In genomic region chr11:67396258-67396581, GRCh38 we compare ENCODE assay signal across 17 cellular contexts. TPM values are rescaled to one million over a fixed set of nuclear protein-coding genes. Genes with fewer than 3 reads are reported as not detected.
A peak's percentile ranks its signal among the peaks of the same experiment; 100 is the strongest.
DNase-seq lines count a peak whose midpoint lies in the region; ATAC-seq and TF ChIP-seq lines count a peak whose summit lies in the region.
"Had no signal": no experiment of that assay in that cellular context is flagged by ENCODE, and none has a peak within 500 bp of the region (broad histone marks: within the 10 kb centered on the region; RNA-seq: fewer than 3 reads in every experiment).

No MANE protein-coding gene starts in this region.

- no peak for ATAC-seq in WTC11
- ATAC-seq: heart right ventricle had no signal

- no peaks in the 10 kb centered on the region for H3K9me3 Mint-ChIP-seq in CD8-positive, alpha-beta memory T cell
- no peaks in the 10 kb centered on the region for H3K9me3 Mint-ChIP-seq in WTC11
- H3K9me3 Mint-ChIP-seq: CD14-positive monocyte, neural progenitor cell, type B pancreatic cell had no signal

- H3K14ac ChIP-seq in mesenchymal stem cell (ENCODE audit: low read length in 2 of 2): no peak overlapping the region

- no peak overlapping the region for H2AK5ac ChIP-seq in mesenchymal stem cell (ENCODE audit: low read length, severe bottlenecking)

- peak overlapping the region in 1 of 2 experiments; percentile 60 for H3K18ac ChIP-seq in mesenchymal stem cell (ENCODE audit: low read depth in 1 of 2, low read length in 2 of 2)

- no peak overlapping the region for H2BK5ac ChIP-seq in mesenchymal stem cell (ENCODE audit: low read depth, low read length, poor library complexity, severe bottlenecking)

- POLR2A ChIA-PET in CD8-positive, alpha-beta memory T cell (lab: Charles Lee): interaction anchor here (0.6 to 0.7 kb wide), 2 partner anchors 13 to 44 kb away, joined by 3 to 4 read pairs; no protein-coding TSS in a partner anchor
- POLR2A ChIA-PET in WTC11 (lab: Charles Lee): interaction anchor here (0.5 to 1.9 kb wide), 8 partner anchors 8 to 41 kb away, joined by 3 to 7 read pairs (median 4); partner anchors contain the start of genes PTPRCAP and RPS6KB2

- WGBS in mesenchymal stem cell: 96% methylated on average over 7 of the region's 7 CpGs

- H2BK120ac ChIP-seq in mesenchymal stem cell (ENCODE audit: low read depth, low read length): no peak overlapping the region

- H4K20me1 ChIP-seq in BLaER1 treated with 17β-estradiol and CSF1 and Interleukin-3, amounts not matched to agents 10 nM and 100 nM: peaks cover 42 to 89% (median 74%) of the 10 kb centered on the region in 11 experiments; a peak in 21 of 22 replicates

- H4K91ac ChIP-seq in mesenchymal stem cell (ENCODE audit: low read length): peak overlapping the region; percentile 54

- peaks cover 4 to 57% (median 4%) of the 10 kb centered on the region in 3 donors for H3K36me3 Mint-ChIP-seq in CD8-positive, alpha-beta memory T cell
- peaks cover 24% of the 10 kb centered on the region for H3K36me3 Mint-ChIP-seq in WTC11
- H3K36me3 Mint-ChIP-seq: type B pancreatic cell had no signal

- H3K9me3 ChIP-seq in BLaER1 treated with 17β-estradiol and CSF1 and Interleukin-3, amounts not matched to agents 10 nM and 100 nM (replicated peaks in 1 of 11): no peaks in the 10 kb centered on the region
- H3K9me3 ChIP-seq in CD8-positive, alpha-beta memory T cell (ENCODE audit: low read length): no peaks in the 10 kb centered on the region
- H3K9me3 ChIP-seq in mesenchymal stem cell (ENCODE audit: control insufficient read depth, low read length): no peaks in the 10 kb centered on the region
- H3K9me3 ChIP-seq: heart right ventricle, spleen had no signal

- CTCF ChIA-PET in CD8-positive, alpha-beta memory T cell (lab: Charles Lee): interaction anchor here (1.1 to 7.2 kb wide), 3 partner anchors 12 to 42 kb away, joined by 4 to 53 read pairs (median 6); partner anchors contain the start of gene PTPRCAP
- CTCF ChIA-PET in WTC11 (lab: Charles Lee): interaction anchor here (0.7 to 2.0 kb wide), 11 partner anchors 14 to 135 kb away, joined by 3 to 15 read pairs (median 5); partner anchors contain the start of genes POLD4 and TMEM134

- peaks cover 58 to 77% (median 69%) of the 10 kb centered on the region in 10 experiments for H3K4me1 ChIP-seq in BLaER1 treated with 17β-estradiol and CSF1 and Interleukin-3, amounts not matched to agents 10 nM and 100 nM
- H3K4me1 ChIP-seq in CD8-positive, alpha-beta memory T cell (ENCODE audit: insufficient read depth, low read length): peaks cover 52% of the 10 kb centered on the region
- H3K4me1 ChIP-seq in mesenchymal stem cell (ENCODE audit: control insufficient read depth, insufficient read depth, low read depth, low read length): peaks cover 35% of the 10 kb centered on the region

- H2BK12ac ChIP-seq in mesenchymal stem cell (ENCODE audit: low read length in 2 of 2): no peak overlapping the region

- H3K9ac ChIP-seq in BLaER1 treated with 17β-estradiol and CSF1 and Interleukin-3, amounts not matched to agents 10 nM and 100 nM: peak overlapping the region in 8 of 11 experiments; percentile 52 to 97 (median 58); a peak in 13 of 22 replicates
- no peak overlapping the region for H3K9ac ChIP-seq in mesenchymal stem cell (ENCODE audit: low read length)
- H3K9ac ChIP-seq: neural progenitor cell had no signal

- peaks cover 57 to 77% (median 69%) of the 10 kb centered on the region in 11 experiments for H3K36me3 ChIP-seq in BLaER1 treated with 17β-estradiol and CSF1 and Interleukin-3, amounts not matched to agents 10 nM and 100 nM
- H3K36me3 ChIP-seq in CD8-positive, alpha-beta memory T cell (ENCODE audit: insufficient read depth, low read length): peaks cover 24% of the 10 kb centered on the region
- peaks cover 46 to 64% of the 10 kb centered on the region in 2 experiments for H3K36me3 ChIP-seq in mesenchymal stem cell (ENCODE audit: control insufficient read depth in 1 of 2, insufficient read depth in 2 of 2, low read depth in 1 of 2, low read length in 2 of 2)
- H3K36me3 ChIP-seq: neural progenitor cell had no signal

- no peak overlapping the region; a peak in 2 of 20 replicates for H3K4me3 ChIP-seq in BLaER1 treated with 17β-estradiol and CSF1 and Interleukin-3, amounts not matched to agents 10 nM and 100 nM
- H3K4me3 ChIP-seq in CD8-positive, alpha-beta memory T cell (ENCODE audit: low read length): no peak overlapping the region
- H3K4me3 ChIP-seq in mesenchymal stem cell (ENCODE audit: insufficient read depth in 1 of 2, low read depth in 1 of 2, low read length in 2 of 2): no peak overlapping the region
- no peak overlapping the region for H3K4me3 ChIP-seq in foreskin fibroblast (ENCODE audit: low read depth in 1 of 2, low read length in 2 of 2)
- H3K4me3 ChIP-seq: heart right ventricle, lung, neural progenitor cell, spleen had no signal

- TF ChIP-seq CTCF in WTC11 (IDR thresholded peaks at IDR 0.05): no peak
- TF ChIP-seq CTCF in foreskin fibroblast (IDR thresholded peaks at IDR 0.05; ENCODE audit: low read depth, low read length): no peak

- H3K4me3 Mint-ChIP-seq in CD8-positive, alpha-beta memory T cell: peak overlapping the region in 2 of 7 donors; percentile 5 to 20
- peak overlapping the region; percentile 27; the same call in 1 of the 2 replicates for H3K4me3 Mint-ChIP-seq in WTC11
- H3K4me3 Mint-ChIP-seq: CD14-positive monocyte, type B pancreatic cell had no signal

- H3K4me2 ChIP-seq in BLaER1 treated with 17β-estradiol and CSF1 and Interleukin-3, amounts not matched to agents 10 nM and 100 nM: peak overlapping the region in 10 of 11 experiments; percentile 82 to 99 (median 93); a peak in 18 of 22 replicates
- H3K4me2 ChIP-seq in mesenchymal stem cell (ENCODE audit: low read length, poor library complexity, severe bottlenecking): no peak overlapping the region
- H3K4me2 ChIP-seq: neural progenitor cell had no signal

- H2AFZ ChIP-seq in mesenchymal stem cell (ENCODE audit: low read depth, low read length): no peak overlapping the region
- H2AFZ ChIP-seq: neural progenitor cell had no signal

- H2BK15ac ChIP-seq in mesenchymal stem cell (ENCODE audit: low read depth, poor library complexity, severe bottlenecking): no peak overlapping the region

- H3K79me1 ChIP-seq in mesenchymal stem cell (replicated peaks; ENCODE audit: low read length, poor library complexity, severe bottlenecking): peaks cover 36% of the 10 kb centered on the region

- no peak overlapping the region for H4K8ac ChIP-seq in mesenchymal stem cell (ENCODE audit: low read length)

- peak overlapping the region in 7 of 8 donors; percentile 42 to 95 (median 80) for H3K27ac Mint-ChIP-seq in CD8-positive, alpha-beta memory T cell
- peak overlapping the region; percentile 86 for H3K27ac Mint-ChIP-seq in WTC11
- H3K27ac Mint-ChIP-seq: type B pancreatic cell had no signal

- H3K23ac ChIP-seq in mesenchymal stem cell (ENCODE audit: low read length in 2 of 2): peak overlapping the region in 1 of 2 experiments; percentile 67

- peak overlapping the region in 5 of 11 experiments; percentile 26 to 59 (median 34); a peak in 4 of 22 replicates for H3K27ac ChIP-seq in BLaER1 treated with 17β-estradiol and CSF1 and Interleukin-3, amounts not matched to agents 10 nM and 100 nM
- no peak overlapping the region for H3K27ac ChIP-seq in CD8-positive, alpha-beta memory T cell (ENCODE audit: low read depth, low read length)
- no peak overlapping the region for H3K27ac ChIP-seq in mesenchymal stem cell (ENCODE audit: low read length, poor library complexity, severe bottlenecking)
- H3K27ac ChIP-seq: neural progenitor cell had no signal

- H3K27me3 ChIP-seq in BLaER1 treated with 17β-estradiol and CSF1 and Interleukin-3, amounts not matched to agents 10 nM and 100 nM: no peaks in the 10 kb centered on the region
- H3K27me3 ChIP-seq in CD8-positive, alpha-beta memory T cell (ENCODE audit: insufficient read depth, low read length, poor library complexity, severe bottlenecking): no peaks in the 10 kb centered on the region
- H3K27me3 ChIP-seq in mesenchymal stem cell (ENCODE audit: control insufficient read depth in 1 of 2, insufficient read depth in 1 of 2, low read length in 2 of 2): no peaks in the 10 kb centered on the region
- H3K27me3 ChIP-seq: heart right ventricle, neural progenitor cell, spleen had no signal

- H3K27me3 Mint-ChIP-seq in CD8-positive, alpha-beta memory T cell: no peaks in the 10 kb centered on the region
- H3K27me3 Mint-ChIP-seq in WTC11 (ENCODE audit: low read depth): no peaks in the 10 kb centered on the region
- H3K27me3 Mint-ChIP-seq: type B pancreatic cell had no signal

- H3K4me1 Mint-ChIP-seq in CD8-positive, alpha-beta memory T cell: peaks cover 38 to 72% (median 42%) of the 10 kb centered on the region in 3 donors
- peaks cover 40% of the 10 kb centered on the region for H3K4me1 Mint-ChIP-seq in WTC11

- DNase-seq in CD8-positive, alpha-beta memory T cell: no peak
- DNase-seq in WTC11 (ENCODE audit: low spot score): no peak
- no peak for DNase-seq in mesenchymal stem cell
- no peak for DNase-seq in stimulated activated CD4-positive, alpha-beta T cell treated with anti-CD3 and anti-CD28 coated beads, Interleukin-2, amount 100 ng/mL, for 24 hours
- DNase-seq in cerebellar cortex (ENCODE audit: low spot score): no peak
- no peak for DNase-seq in foreskin fibroblast
- DNase-seq: effector CD4-positive, alpha-beta T cell; heart right ventricle; MM.1S; NCI-H1694 treated with DMSO at 0.1 percent for 48 hours; SW 1271 had no signal

- H3K4ac ChIP-seq in mesenchymal stem cell (ENCODE audit: low read depth in 1 of 2, low read length in 2 of 2): no peak overlapping the region

RNA-seq across cellular contexts. Expression of gene RAD9A, which starts 4.4 kb away (rescaled TPM):
- 10 to 100 TPM; 36.8 to 38.8 TPM for total RNA-seq in CD8-positive, alpha-beta memory T cell
- 9.4 TPM for polyA plus RNA-seq in CD8-positive, alpha-beta memory T cell
- 25.7 to 45.5 TPM (median 26.7 TPM) in 3 replicates for total RNA-seq in WTC11 (2021)
- 8.5 TPM for polyA plus RNA-seq in mesenchymal stem cell (2013, experiment 1 of 2)
- polyA plus RNA-seq in mesenchymal stem cell (2013, experiment 2 of 2): 7.7 TPM

RNA-seq across cellular contexts. Expression of gene PPP1CA, which starts 5.4 kb away (rescaled TPM):
- total RNA-seq in CD8-positive, alpha-beta memory T cell: 100 to 1,000 TPM; 338 to 357 TPM
- 564 TPM for polyA plus RNA-seq in CD8-positive, alpha-beta memory T cell
- 220 to 222 TPM (median 221 TPM) in 3 replicates for total RNA-seq in WTC11 (2021)
- polyA plus RNA-seq in mesenchymal stem cell (2013, experiment 1 of 2): 157 TPM
- 161 TPM for polyA plus RNA-seq in mesenchymal stem cell (2013, experiment 2 of 2)

RNA-seq across cellular contexts. Expression of gene TBC1D10C, which starts 7.7 kb away (rescaled TPM):
- 100 to 1,000 TPM; 102 to 105 TPM for total RNA-seq in CD8-positive, alpha-beta memory T cell
- polyA plus RNA-seq in CD8-positive, alpha-beta memory T cell: 331 TPM
- 0.72 to 1.0 TPM (median 0.96 TPM) in 3 replicates for total RNA-seq in WTC11 (2021)
- not detected for polyA plus RNA-seq in mesenchymal stem cell (2013, experiment 1 of 2)
- polyA plus RNA-seq in mesenchymal stem cell (2013, experiment 2 of 2): not detected

RNA-seq across cellular contexts. Expression of gene CARNS1, which starts 19.3 kb away (rescaled TPM):
- total RNA-seq in CD8-positive, alpha-beta memory T cell: 1 to 10 TPM; 2.0 to 2.7 TPM
- 1.8 TPM for polyA plus RNA-seq in CD8-positive, alpha-beta memory T cell
- total RNA-seq in WTC11 (2021): 1.3 to 2.6 TPM (median 2.4 TPM) in 3 replicates
- polyA plus RNA-seq in mesenchymal stem cell (2013, experiment 1 of 2): 0.11 TPM
- 0.07 TPM for polyA plus RNA-seq in mesenchymal stem cell (2013, experiment 2 of 2)
- polyA plus RNA-seq: CD14-positive monocyte had no signal

RNA-seq across cellular contexts. Expression of gene CLCF1, which starts 22.8 kb away (rescaled TPM):
- total RNA-seq in CD8-positive, alpha-beta memory T cell: 1 to 10 TPM; 3.5 to 4.2 TPM
- polyA plus RNA-seq in CD8-positive, alpha-beta memory T cell: 4.6 TPM
- 0.48 to 0.92 TPM (median 0.92 TPM) in 3 replicates for total RNA-seq in WTC11 (2021)
- 5.7 TPM for polyA plus RNA-seq in mesenchymal stem cell (2013, experiment 1 of 2)
- 5.8 TPM for polyA plus RNA-seq in mesenchymal stem cell (2013, experiment 2 of 2)

Comparison
In these comparisons a context has a peak if more than half of its experiments do, and no peak if none do; other contexts are left out.
1. RNA of gene TBC1D10C, which starts 7.7 kb away (total RNA-seq): 102 to 105 TPM in CD8-positive, alpha-beta memory T cell; 0.72 to 1.0 TPM in WTC11; every median in the first group is over 10 times any median in the second.